4 cellular contexts compared by ENCODE assay signal in genomic region chr1:161589365-161589764, GRCh38. TPM values are rescaled to one million over a fixed set of nuclear protein-coding genes. Genes with fewer than 3 reads are reported as not detected.
"Had no signal": no experiment of that assay in that cellular context is flagged by ENCODE, and none has a peak within 500 bp of the region (broad histone marks: within the 10 kb centered on the region; RNA-seq: fewer than 3 reads in every experiment).

No MANE protein-coding gene starts in this region.

RNA-seq across cellular contexts. Expression of gene FCGR3A, which starts 39.7 kb away (rescaled TPM):
- total RNA-seq: M059J, PC-3, SJSA1 had no signal
- polyA plus RNA-seq: SK-N-SH had no signal

RNA-seq across cellular contexts. Expression of gene FCGR3B, which starts 41.6 kb away (rescaled TPM):
- total RNA-seq: PC-3, SJSA1 had no signal
- polyA plus RNA-seq: SK-N-SH had no signal
